8 cellular contexts compared by ENCODE assay signal in the genomic region with DNA sequence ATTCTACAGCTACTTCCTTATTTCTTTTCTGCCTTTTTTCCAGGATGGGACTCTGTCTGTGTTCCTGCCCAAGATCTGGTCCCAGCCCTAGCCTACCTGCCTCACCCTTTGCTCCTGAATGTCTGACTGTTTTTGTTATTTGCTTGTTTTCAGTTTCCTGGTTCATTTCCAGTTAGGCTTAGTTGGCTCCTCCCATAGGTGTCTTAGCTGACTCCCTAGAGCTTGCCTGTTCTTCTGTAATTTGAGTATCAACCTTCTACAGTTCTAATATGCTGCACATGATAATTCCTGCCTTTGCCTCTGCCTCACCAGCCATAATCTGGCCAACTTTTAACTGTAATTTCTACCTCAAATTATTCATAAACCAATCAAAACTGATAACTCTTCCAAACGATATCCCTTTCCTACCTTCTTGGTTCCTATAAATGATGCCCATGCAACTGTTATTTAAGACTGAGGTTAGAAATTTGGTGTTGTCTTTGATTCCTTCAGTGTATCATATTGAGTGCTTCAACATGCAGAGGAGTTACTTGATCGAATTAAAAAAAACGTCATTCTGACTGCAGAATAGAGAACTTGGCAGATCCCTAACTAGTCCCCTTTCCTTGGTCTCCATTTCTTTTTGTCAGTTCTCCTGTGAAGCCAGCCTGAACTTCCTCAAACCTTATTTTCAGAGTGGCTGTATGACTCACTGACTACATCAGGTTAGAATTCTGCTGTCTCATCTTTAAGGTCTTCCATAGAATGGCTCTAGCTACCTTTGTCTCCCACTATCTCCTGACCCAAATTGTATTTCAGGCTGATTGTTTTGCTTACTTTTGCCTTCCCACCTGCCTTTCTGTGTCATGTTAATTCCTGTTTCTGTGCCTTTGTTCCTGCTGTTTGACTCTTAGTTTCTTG. TPM values are rescaled to one million over a fixed set of nuclear protein-coding genes. Genes with fewer than 3 reads are reported as not detected.
DNase-seq lines count a peak whose midpoint lies in the region; ATAC-seq, FAIRE-seq and TF ChIP-seq lines count a peak whose summit lies in the region.

No MANE protein-coding gene starts in this region.

- FAIRE-seq in HepG2 (lab: Jason Lieb, UNC): no peak

- H3K9ac ChIP-seq in HepG2 (ENCODE audit: insufficient read depth, low read depth, low read length): no peak overlapping the region

- intact Hi-C loops in activated CD4-positive, alpha-beta T cell treated with anti-CD3 and anti-CD28 coated beads, Interleukin-2, amount 10 ng/mL, durations not matched to agents 24 days and 14 days (cut with micrococcal nuclease): no loop called here
- intact Hi-C loops in body of pancreas (cut with DNase I) (no loop called here), HepG2 (cut with micrococcal nuclease; ENCODE audit: unreplicated experiment) (no loop called here)

- TF ChIP-seq EP300 in HepG2 (IDR thresholded peaks at IDR 0.05; ENCODE audit: low read depth in 2 of 2, low read length in 2 of 2) (no peak), HepG2 (CRISPR knock-in tag; IDR thresholded peaks at IDR 0.05; ENCODE audit: borderline replicate concordance) (no peak)

- H3K36me3 ChIP-seq in body of pancreas (replicated peaks in 1 of 2; ENCODE audit: insufficient read depth in 1 of 2, low read depth in 2 of 2) (no peaks in the 10 kb centered on the region), HepG2 (replicated peaks in 1 of 2; ENCODE audit: control insufficient read depth in 1 of 2, insufficient read depth in 2 of 2, low read length in 2 of 2) (peaks cover 3% of the 10 kb centered on the region in 2 experiments; a peak in 3 of 5 replicates), H7 (replicated peaks; ENCODE audit: control insufficient read depth, insufficient read depth, low read length) (no peaks in the 10 kb centered on the region)

- H3K27me3 Mint-ChIP-seq in activated CD4-positive, alpha-beta T cell treated with anti-CD3 and anti-CD28 coated beads, Interleukin-2, amount 10 ng/mL, durations not matched to agents 24 days and 14 days: no peaks in the 10 kb centered on the region

- H3K4me1 ChIP-seq in body of pancreas (peaks cover 30% of the 10 kb centered on the region), HepG2 (ENCODE audit: insufficient read depth, low read length) (peaks cover 13% of the 10 kb centered on the region)

- BruUV-seq in HepG2 (replicated peaks; lab: Mats Ljungman, UMichigan): no TSS peak

- no peak overlapping the region for H3K4me3 ChIP-seq in body of pancreas
- no peak overlapping the region for H3K4me3 ChIP-seq in HepG2 (replicated peaks in 1 of 3; ENCODE audit: insufficient read depth in 1 of 3, low read depth in 2 of 3, low read length in 3 of 3)
- no peak overlapping the region for H3K4me3 ChIP-seq in H7 (ENCODE audit: insufficient read depth, low read depth, low read length)

- TF ChIP-seq CTCF in body of pancreas (IDR thresholded peaks at IDR 0.05) (no peak), HepG2 (CRISPR knock-in tag; IDR thresholded peaks at IDR 0.05) (no peak)

- peak overlapping the region; percentile 58 for H3K27ac Mint-ChIP-seq in activated CD4-positive, alpha-beta T cell treated with anti-CD3 and anti-CD28 coated beads, Interleukin-2, amount 10 ng/mL, durations not matched to agents 24 days and 14 days

- peak overlapping the region; percentile 9 for H3K4me3 Mint-ChIP-seq in activated CD4-positive, alpha-beta T cell treated with anti-CD3 and anti-CD28 coated beads, Interleukin-2, amount 10 ng/mL, durations not matched to agents 24 days and 14 days

- no peak overlapping the region for H2AFZ ChIP-seq in HepG2 (ENCODE audit: low read length)

- CTCF ChIA-PET in HepG2 (lab: Yijun Ruan, JAX; ENCODE audit: low intra/inter-chr PET ratio, low total read pairs): no interaction called here

- H4K20me1 ChIP-seq in HepG2 (ENCODE audit: insufficient read depth, low read length): 0 out of 2 replicates have a peak, but pooled peaks cover 4% of the 10 kb centered on the region

- H3K36me3 Mint-ChIP-seq in activated CD4-positive, alpha-beta T cell treated with anti-CD3 and anti-CD28 coated beads, Interleukin-2, amount 10 ng/mL, durations not matched to agents 24 days and 14 days (ENCODE audit: low read depth): peaks cover 22% of the 10 kb centered on the region

- H3K79me2 ChIP-seq in HepG2 (ENCODE audit: insufficient read depth, low read length): peaks cover 23% of the 10 kb centered on the region

- peak; percentile 84 for ATAC-seq in body of pancreas
- ATAC-seq in HepG2: no peak
- ATAC-seq in HG02885 (IDR thresholded peaks at IDR 0.05; ENCODE audit: poor library complexity, unreplicated experiment): no peak
- no peak for ATAC-seq in HG03280 (IDR thresholded peaks at IDR 0.05; ENCODE audit: unreplicated experiment)

- no peak for DNase-seq in activated CD4-positive, alpha-beta T cell treated with anti-CD3 and anti-CD28 coated beads, Interleukin-2, amount 10 ng/mL, durations not matched to agents 24 days and 14 days
- no peak for DNase-seq in activated CD4-positive, alpha-beta T cell treated with anti-CD3 and anti-CD28 coated beads, Interleukin-2, amount 50 U/mL, for 1 hour
- peak; percentile 37 for DNase-seq in NCI-H2196 treated with DMSO at 0.1 percent for 48 hours (lab: John Stamatoyannopoulos, UW; ENCODE audit: unreplicated experiment)
- peak; percentile 15 to 55 (median 19) for DNase-seq in body of pancreas
- DNase-seq in HepG2 (ENCODE audit: low spot score): peak; percentile 5
- DNase-seq in H7: no peak

- H3K27me3 ChIP-seq in body of pancreas: no peaks in the 10 kb centered on the region
- H3K27me3 ChIP-seq in HepG2 (ENCODE audit: control insufficient read depth in 1 of 2, insufficient read depth in 2 of 2, low read length in 2 of 2): no peaks in the 10 kb centered on the region
- no peaks in the 10 kb centered on the region for H3K27me3 ChIP-seq in H7 (ENCODE audit: control insufficient read depth, insufficient read depth, low read length)

- H3K9me3 ChIP-seq in body of pancreas (no peaks in the 10 kb centered on the region), HepG2 (ENCODE audit: low read length) (no peaks in the 10 kb centered on the region)

- TF ChIP-seq POLR2A in body of pancreas (IDR thresholded peaks at IDR 0.05) (peak in 2 of 3 donors; percentile 52 to 58), HepG2 (IDR thresholded peaks at IDR 0.05; ENCODE audit: insufficient read depth in 1 of 2, low read depth in 2 of 2, low read length in 2 of 2) (no peak)

- peaks cover 33% of the 10 kb centered on the region for H3K4me1 Mint-ChIP-seq in activated CD4-positive, alpha-beta T cell treated with anti-CD3 and anti-CD28 coated beads, Interleukin-2, amount 10 ng/mL, durations not matched to agents 24 days and 14 days

- POLR2A ChIA-PET in HepG2 (lab: Yijun Ruan, JAX): interaction anchor here (2.6 kb wide), 1 partner anchor 9 kb away, joined by 15 read pairs; a partner anchor contains a TSS

- H3K9me3 Mint-ChIP-seq in activated CD4-positive, alpha-beta T cell treated with anti-CD3 and anti-CD28 coated beads, Interleukin-2, amount 10 ng/mL, durations not matched to agents 24 days and 14 days: no peaks in the 10 kb centered on the region

- H3K4me2 ChIP-seq in HepG2 (ENCODE audit: low read depth, low read length): no peak overlapping the region

- no peak for TF ChIP-seq RAD21 in HepG2 (CRISPR knock-in tag; IDR thresholded peaks at IDR 0.05)

- WGBS in body of pancreas, 2 donors: 46 to 51% methylated on average over 3 of the region's 3 CpGs
- WGBS in HepG2 (ENCODE audit: low lambda C conversion rate): 89% methylated on average over 3 of the region's 3 CpGs

- H3K27ac ChIP-seq in body of pancreas (peak overlapping the region; percentile 40 to 74 (median 64)), HepG2 (ENCODE audit: extremely low read length, insufficient read depth, low read length) (no peak overlapping the region)

- in situ Hi-C loops in HepG2 (cut with HindIII; ENCODE audit: extremely low pct_ligation_motif_present, low pct_unique_long_range_greater_than_20kb): no loop called here

TF ChIP-seq in HepG2, 621 proteins besides CTCF, POLR2A, EP300 and RAD21 (continues in another document):
- 0 out of 2 replicates have a peak, but pooled peaks have one; percentile 32 for TF ChIP-seq NFE2L2 (IDR thresholded peaks at IDR 0.05; ENCODE audit: low read length)

RNA-seq across cellular contexts. Expression of a gene that starts 8.4 kb away (rescaled TPM):
- 50.6 and 55.8 TPM in 2 replicates for total RNA-seq in activated CD4-positive, alpha-beta T cell treated with anti-CD3 and anti-CD28 coated beads, Interleukin-2, amount 10 ng/mL, durations not matched to agents 24 days and 14 days
- total RNA-seq in body of pancreas (10 to 100 TPM; 40.5 to 50.1 TPM), HepG2 (2016; rRNA removed; fragmentation: Illumina TruSeq; extraction: Trizol) (49.9 and 57.9 TPM in 2 replicates)
- total RNA-seq in HepG2 (2016; cell fraction: cytosol; rRNA removed; fragmentation: Illumina TruSeq; extraction: Trizol; ENCODE audit: low read depth): 19.6 and 21.4 TPM in 2 replicates
- 47.7 and 54.5 TPM in 2 replicates for total RNA-seq in HepG2 (2016; cell fraction: insoluble cytoplasmic fraction; rRNA removed; fragmentation: Illumina TruSeq; extraction: Trizol)
- total RNA-seq in HepG2 (2016; cell fraction: membrane; rRNA removed; fragmentation: Illumina TruSeq; extraction: Trizol): 35.4 and 38.2 TPM in 2 replicates
- total RNA-seq in HepG2 (2016; cell fraction: nucleus; rRNA removed; fragmentation: Illumina TruSeq; extraction: Trizol): 34.1 and 43.3 TPM in 2 replicates
- 19.7 and 20.4 TPM in 2 replicates for polyA plus RNA-seq in HepG2 (2011; rRNA removed)
- polyA plus RNA-seq in HepG2 (2011; cell fraction: cytosol; rRNA removed): 10.9 and 15.9 TPM in 2 replicates
- 7.0 and 8.5 TPM in 2 replicates for polyA plus RNA-seq in HepG2 (2011; cell fraction: nucleus; rRNA removed)
- 28.1 and 29.9 TPM in 2 replicates for polyA plus RNA-seq in HepG2 (2012)
- 3.1 and 3.5 TPM in 2 replicates for polyA plus RNA-seq in HepG2 (2016; cell fraction: cytosol; fragmentation: Illumina TruSeq; extraction: Trizol; ENCODE audit: low read depth)
- 42.3 and 44.0 TPM in 2 replicates for polyA plus RNA-seq in HepG2 (2016; cell fraction: insoluble cytoplasmic fraction; fragmentation: Illumina TruSeq; extraction: Trizol; ENCODE audit: low read depth)
- polyA plus RNA-seq in HepG2 (2016; cell fraction: membrane; fragmentation: Illumina TruSeq; extraction: Trizol; ENCODE audit: low read depth): 17.6 and 21.1 TPM in 2 replicates
- 40.7 and 41.6 TPM in 2 replicates for polyA plus RNA-seq in HepG2 (2016; cell fraction: nucleus; fragmentation: Illumina TruSeq; extraction: Trizol; ENCODE audit: insufficient read depth, low read depth)
- polyA minus RNA-seq in HepG2 (2011; rRNA and poly(A)+ RNA removed; ENCODE audit: low replicate concordance): 21.1 and 27.0 TPM in 2 replicates
- polyA minus RNA-seq in HepG2 (2011; cell fraction: cytosol; rRNA and poly(A)+ RNA removed): 26.5 and 31.2 TPM in 2 replicates
- 16.5 and 25.0 TPM in 2 replicates for polyA minus RNA-seq in HepG2 (2011; cell fraction: nucleus; rRNA and poly(A)+ RNA removed)
- 34.5 and 48.8 TPM in 2 replicates for total RNA-seq in H7 (2014; rRNA removed; shearing (Covaris generic))

Comparison
In these comparisons a context has a peak if more than half of its experiments do, and no peak if none do; other contexts are left out.
1. DNase-seq: peak in NCI-H2196 treated with DMSO at 0.1 percent for 48 hours (single experiment), body of pancreas (4 of 4) and HepG2 (single experiment); none in activated CD4-positive, alpha-beta T cell treated with anti-CD3 and anti-CD28 coated beads, Interleukin-2, amount 10 ng/mL, durations not matched to agents 24 days and 14 days (single experiment), activated CD4-positive, alpha-beta T cell treated with anti-CD3 and anti-CD28 coated beads, Interleukin-2, amount 50 U/mL, for 1 hour (single experiment) and H7 (single experiment).
2. POLR2A ChIP-seq: peak in body of pancreas (2 of 3); none in HepG2 (0 of 2).